In the genomic region with DNA sequence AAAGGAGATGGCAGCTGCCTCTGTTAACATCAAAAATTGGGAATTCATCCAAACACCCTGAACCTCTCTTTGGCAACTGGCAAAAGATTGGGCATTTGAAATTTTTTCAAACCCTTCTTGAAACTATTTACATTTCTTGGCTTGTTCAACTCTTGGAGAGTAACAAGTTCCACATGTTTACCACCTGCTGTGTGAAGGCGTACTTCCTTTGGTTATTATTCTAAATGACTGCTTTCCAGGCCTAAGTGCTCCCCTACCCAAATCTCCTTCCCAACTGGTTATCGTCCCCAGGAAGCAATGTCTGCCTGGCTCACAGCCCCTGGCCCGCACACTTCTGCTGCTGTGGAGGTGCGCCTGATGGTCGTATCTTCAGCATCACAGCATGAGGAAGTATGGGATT, we compare ENCODE assay signal across 17 cellular contexts.
DNase-seq lines count a peak whose midpoint lies in the region; ATAC-seq, FAIRE-seq and TF ChIP-seq lines count a peak whose summit lies in the region.
"Had no signal": no experiment of that assay in that cellular context is flagged by ENCODE, and none has a peak within 500 bp of the region (broad histone marks: within the 10 kb centered on the region; RNA-seq: fewer than 3 reads in every experiment).

No MANE protein-coding gene starts in this region.

- no peak overlapping the region for H3K4me3 ChIP-seq in AG10803 (ENCODE audit: low read length)
- H3K4me3 ChIP-seq in HFF-Myc (replicated peaks; ENCODE audit: low read depth, low read length) = no peak overlapping the region
- H3K4me3 ChIP-seq: PC-9, SJSA1 had no signal

- ATAC-seq in SK-N-SH treated with all-trans-retinoic acid at 6 μM for 48 hours = peak; percentile 72
- ATAC-seq in HG03196 (IDR thresholded peaks at IDR 0.05; ENCODE audit: unreplicated experiment) = no peak
- ATAC-seq in GM21825 (IDR thresholded peaks at IDR 0.05; ENCODE audit: unreplicated experiment) = no peak
- ATAC-seq: CD8-positive, alpha-beta T cell; T-cell had no signal

- no peak for TF ChIP-seq CTCF in AG10803 (conservative IDR thresholded peaks at IDR 0.05; ENCODE audit: low read length)
- TF ChIP-seq CTCF in HFF-Myc (IDR thresholded peaks at IDR 0.05; ENCODE audit: low read depth, low read length, missing control alignments) = no peak

- DNase-seq in AG10803 (ENCODE audit: low read depth) (peak; percentile 40), HFF-Myc (ENCODE audit: extremely low read depth, low read depth) (peak; percentile 82), left kidney (ENCODE audit: low read depth, low spot score) (peak; percentile 20), urothelium cell line (ENCODE audit: low spot score) (no peak)
- DNase-seq: CD8-positive, alpha-beta T cell; GF-D8; HFFc6; NCI-H187; NCI-H345; NCI-H748 treated with DMSO at 0.1 percent for 48 hours; PC-9; T-cell had no signal

- FAIRE-seq in urothelium cell line (lab: Jason Lieb, UNC) = no peak
- FAIRE-seq: GM12891 had no signal

TF ChIP-seq in SK-N-SH treated with all-trans-retinoic acid at 6 μM for 48 hours, 23 proteins besides CTCF, POLR2A, EP300 and RAD21:
- no peak for TF ChIP-seq OSR1 (CRISPR knock-in tag; IDR thresholded peaks at IDR 0.05)
- TF ChIP-seq ZC3H10 (CRISPR knock-in tag; IDR thresholded peaks at IDR 0.05) = no peak
- TF ChIP-seq GLIS3 (CRISPR knock-in tag; IDR thresholded peaks at IDR 0.05) = no peak
- TF ChIP-seq TOX (CRISPR knock-in tag; IDR thresholded peaks at IDR 0.05; ENCODE audit: borderline replicate concordance) = no peak
- TF ChIP-seq SNAI2 (CRISPR knock-in tag; IDR thresholded peaks at IDR 0.05) = no peak
- no peak for TF ChIP-seq RARB (CRISPR knock-in tag; IDR thresholded peaks at IDR 0.05)
- no peak for TF ChIP-seq BACH2 (CRISPR knock-in tag; IDR thresholded peaks at IDR 0.05; ENCODE audit: borderline replicate concordance)
- no peak for TF ChIP-seq ZFP3 (CRISPR knock-in tag; IDR thresholded peaks at IDR 0.05)
- TF ChIP-seq, protein P1, sequence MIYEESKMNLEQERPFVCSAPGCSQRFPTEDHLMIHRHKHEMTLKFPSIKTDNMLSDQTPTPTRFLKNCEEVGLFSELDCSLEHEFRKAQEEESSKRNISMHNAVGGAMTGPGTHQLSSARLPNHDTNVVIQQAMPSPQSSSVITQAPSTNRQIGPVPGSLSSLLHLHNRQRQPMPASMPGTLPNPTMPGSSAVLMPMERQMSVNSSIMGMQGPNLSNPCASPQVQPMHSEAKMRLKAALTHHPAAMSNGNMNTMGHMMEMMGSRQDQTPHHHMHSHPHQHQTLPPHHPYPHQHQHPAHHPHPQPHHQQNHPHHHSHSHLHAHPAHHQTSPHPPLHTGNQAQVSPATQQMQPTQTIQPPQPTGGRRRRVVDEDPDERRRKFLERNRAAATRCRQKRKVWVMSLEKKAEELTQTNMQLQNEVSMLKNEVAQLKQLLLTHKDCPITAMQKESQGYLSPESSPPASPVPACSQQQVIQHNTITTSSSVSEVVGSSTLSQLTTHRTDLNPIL (CRISPR knock-in tag; IDR thresholded peaks at IDR 0.05; ENCODE audit: low read depth) = no peak
- TF ChIP-seq, protein P2, sequence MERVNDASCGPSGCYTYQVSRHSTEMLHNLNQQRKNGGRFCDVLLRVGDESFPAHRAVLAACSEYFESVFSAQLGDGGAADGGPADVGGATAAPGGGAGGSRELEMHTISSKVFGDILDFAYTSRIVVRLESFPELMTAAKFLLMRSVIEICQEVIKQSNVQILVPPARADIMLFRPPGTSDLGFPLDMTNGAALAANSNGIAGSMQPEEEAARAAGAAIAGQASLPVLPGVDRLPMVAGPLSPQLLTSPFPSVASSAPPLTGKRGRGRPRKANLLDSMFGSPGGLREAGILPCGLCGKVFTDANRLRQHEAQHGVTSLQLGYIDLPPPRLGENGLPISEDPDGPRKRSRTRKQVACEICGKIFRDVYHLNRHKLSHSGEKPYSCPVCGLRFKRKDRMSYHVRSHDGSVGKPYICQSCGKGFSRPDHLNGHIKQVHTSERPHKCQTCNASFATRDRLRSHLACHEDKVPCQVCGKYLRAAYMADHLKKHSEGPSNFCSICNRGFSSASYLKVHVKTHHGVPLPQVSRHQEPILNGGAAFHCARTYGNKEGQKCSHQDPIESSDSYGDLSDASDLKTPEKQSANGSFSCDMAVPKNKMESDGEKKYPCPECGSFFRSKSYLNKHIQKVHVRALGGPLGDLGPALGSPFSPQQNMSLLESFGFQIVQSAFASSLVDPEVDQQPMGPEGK (CRISPR knock-in tag; IDR thresholded peaks at IDR 0.05; ENCODE audit: borderline replicate concordance) = no peak
- no peak for TF ChIP-seq ESRRG (CRISPR knock-in tag; IDR thresholded peaks at IDR 0.05)
- TF ChIP-seq, protein P3, sequence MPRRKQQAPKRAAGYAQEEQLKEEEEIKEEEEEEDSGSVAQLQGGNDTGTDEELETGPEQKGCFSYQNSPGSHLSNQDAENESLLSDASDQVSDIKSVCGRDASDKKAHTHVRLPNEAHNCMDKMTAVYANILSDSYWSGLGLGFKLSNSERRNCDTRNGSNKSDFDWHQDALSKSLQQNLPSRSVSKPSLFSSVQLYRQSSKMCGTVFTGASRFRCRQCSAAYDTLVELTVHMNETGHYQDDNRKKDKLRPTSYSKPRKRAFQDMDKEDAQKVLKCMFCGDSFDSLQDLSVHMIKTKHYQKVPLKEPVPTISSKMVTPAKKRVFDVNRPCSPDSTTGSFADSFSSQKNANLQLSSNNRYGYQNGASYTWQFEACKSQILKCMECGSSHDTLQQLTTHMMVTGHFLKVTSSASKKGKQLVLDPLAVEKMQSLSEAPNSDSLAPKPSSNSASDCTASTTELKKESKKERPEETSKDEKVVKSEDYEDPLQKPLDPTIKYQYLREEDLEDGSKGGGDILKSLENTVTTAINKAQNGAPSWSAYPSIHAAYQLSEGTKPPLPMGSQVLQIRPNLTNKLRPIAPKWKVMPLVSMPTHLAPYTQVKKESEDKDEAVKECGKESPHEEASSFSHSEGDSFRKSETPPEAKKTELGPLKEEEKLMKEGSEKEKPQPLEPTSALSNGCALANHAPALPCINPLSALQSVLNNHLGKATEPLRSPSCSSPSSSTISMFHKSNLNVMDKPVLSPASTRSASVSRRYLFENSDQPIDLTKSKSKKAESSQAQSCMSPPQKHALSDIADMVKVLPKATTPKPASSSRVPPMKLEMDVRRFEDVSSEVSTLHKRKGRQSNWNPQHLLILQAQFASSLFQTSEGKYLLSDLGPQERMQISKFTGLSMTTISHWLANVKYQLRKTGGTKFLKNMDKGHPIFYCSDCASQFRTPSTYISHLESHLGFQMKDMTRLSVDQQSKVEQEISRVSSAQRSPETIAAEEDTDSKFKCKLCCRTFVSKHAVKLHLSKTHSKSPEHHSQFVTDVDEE (CRISPR knock-in tag; IDR thresholded peaks at IDR 0.05) = no peak
- no peak for TF ChIP-seq ARNTL (CRISPR knock-in tag; IDR thresholded peaks at IDR 0.05; ENCODE audit: borderline replicate concordance, low read depth)
- no peak for TF ChIP-seq ZNF70 (CRISPR knock-in tag; IDR thresholded peaks at IDR 0.05)
- no peak for TF ChIP-seq ISL1 (CRISPR knock-in tag; IDR thresholded peaks at IDR 0.05)
- no peak for TF ChIP-seq ZNF565 (CRISPR knock-in tag; conservative IDR thresholded peaks at IDR 0.05; ENCODE audit: low read depth)
- TF ChIP-seq, protein P4, sequence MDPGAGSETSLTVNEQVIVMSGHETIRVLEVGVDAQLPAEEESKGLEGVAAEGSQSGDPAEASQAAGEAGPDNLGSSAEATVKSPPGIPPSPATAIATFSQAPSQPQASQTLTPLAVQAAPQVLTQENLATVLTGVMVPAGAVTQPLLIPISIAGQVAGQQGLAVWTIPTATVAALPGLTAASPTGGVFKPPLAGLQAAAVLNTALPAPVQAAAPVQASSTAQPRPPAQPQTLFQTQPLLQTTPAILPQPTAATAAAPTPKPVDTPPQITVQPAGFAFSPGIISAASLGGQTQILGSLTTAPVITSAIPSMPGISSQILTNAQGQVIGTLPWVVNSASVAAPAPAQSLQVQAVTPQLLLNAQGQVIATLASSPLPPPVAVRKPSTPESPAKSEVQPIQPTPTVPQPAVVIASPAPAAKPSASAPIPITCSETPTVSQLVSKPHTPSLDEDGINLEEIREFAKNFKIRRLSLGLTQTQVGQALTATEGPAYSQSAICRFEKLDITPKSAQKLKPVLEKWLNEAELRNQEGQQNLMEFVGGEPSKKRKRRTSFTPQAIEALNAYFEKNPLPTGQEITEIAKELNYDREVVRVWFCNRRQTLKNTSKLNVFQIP (CRISPR knock-in tag; IDR thresholded peaks at IDR 0.05; ENCODE audit: borderline replicate concordance, low read depth) = no peak
- TF ChIP-seq TCF4 (CRISPR knock-in tag; IDR thresholded peaks at IDR 0.05; ENCODE audit: borderline replicate concordance) = no peak
- no peak for TF ChIP-seq ZNF8 (CRISPR knock-in tag; IDR thresholded peaks at IDR 0.05)
- no peak for TF ChIP-seq ZFP30 (CRISPR knock-in tag; IDR thresholded peaks at IDR 0.05)
